In genomic region chr9:127021664-127022337, GRCh38 we compare ENCODE assay signal across 8 cellular contexts.
A peak's percentile ranks its signal among the peaks of the same experiment; 100 is the strongest.
DNase-seq lines count a peak whose midpoint lies in the region; ATAC-seq and TF ChIP-seq lines count a peak whose summit lies in the region.

No MANE protein-coding gene starts in this region.

- peaks cover 4% of the 10 kb centered on the region for H3K9me3 Mint-ChIP-seq in glutamatergic neuron (ENCODE audit: unreplicated experiment)
- H3K9me3 Mint-ChIP-seq in activated T-cell treated with anti-CD3 and anti-CD28 coated beads, Interleukin-2, amount 50 U/mL, for 72 hours = no peaks in the 10 kb centered on the region

- ATAC-seq in activated T-cell treated with anti-CD3 and anti-CD28 coated beads, Interleukin-2, amount 50 U/mL, for 72 hours (replicated peaks in 1 of 2) = no peak

- H3K4me2 ChIP-seq in parathyroid adenoma (ENCODE audit: low read length) (no peak overlapping the region), OCI-LY7 (ENCODE audit: low read length) (no peak overlapping the region)

- H3K9me3 ChIP-seq in SJCRH30 (replicated peaks) = no peaks in the 10 kb centered on the region
- no peaks in the 10 kb centered on the region for H3K9me3 ChIP-seq in parathyroid adenoma (ENCODE audit: control insufficient read depth, low read length)
- H3K9me3 ChIP-seq in OCI-LY7 (ENCODE audit: low read length) = no peaks in the 10 kb centered on the region

- DNase-seq in BJ (ENCODE audit: low read depth) (peak; percentile 96), SJCRH30 (peak; percentile 77 to 87), glutamatergic neuron (peak; percentile 70), NCI-H1930 (lab: John Stamatoyannopoulos, UW) (no peak), islet precursor cell (no peak), OCI-LY7 (ENCODE audit: low spot score) (no peak)
- DNase-seq in activated T-cell treated with anti-CD3 and anti-CD28 coated beads, Interleukin-2, amount 50 U/mL, for 72 hours = no peak

- POLR2A ChIA-PET in BJ (lab: Charles Lee) = no interaction called here
- POLR2A ChIA-PET in OCI-LY7 (lab: Charles Lee) = no interaction called here

- H3K36me3 Mint-ChIP-seq in glutamatergic neuron (ENCODE audit: unreplicated experiment) = no peaks in the 10 kb centered on the region
- H3K36me3 Mint-ChIP-seq in activated T-cell treated with anti-CD3 and anti-CD28 coated beads, Interleukin-2, amount 50 U/mL, for 72 hours (ENCODE audit: insufficient read depth in 2 of 2) = no peaks in the 10 kb centered on the region

- H2AFZ ChIP-seq in parathyroid adenoma = no peak overlapping the region
- H2AFZ ChIP-seq in OCI-LY7 (ENCODE audit: low read length) = no peak overlapping the region

- H3K27ac ChIP-seq in SJCRH30 (no peak overlapping the region), parathyroid adenoma (peak overlapping the region; percentile 33), OCI-LY7 (ENCODE audit: low read depth, low read length, poor library complexity, severe bottlenecking) (no peak overlapping the region)

- H3K27me3 ChIP-seq in BJ (ENCODE audit: control insufficient read depth, insufficient read depth, low read length) = no peaks in the 10 kb centered on the region
- peaks cover 3% of the 10 kb centered on the region; the same call in 1 of the 2 replicates for H3K27me3 ChIP-seq in SJCRH30
- H3K27me3 ChIP-seq in parathyroid adenoma (ENCODE audit: control insufficient read depth, insufficient read depth, low read length) = no peaks in the 10 kb centered on the region

- H3K4me1 ChIP-seq in SJCRH30 (peaks cover 6% of the 10 kb centered on the region), parathyroid adenoma (no peaks in the 10 kb centered on the region), OCI-LY7 (ENCODE audit: insufficient read depth, low read length, poor library complexity, severe bottlenecking) (no peaks in the 10 kb centered on the region)

- H4K20me1 ChIP-seq in OCI-LY7 (ENCODE audit: insufficient read depth, low read length) = no peaks in the 10 kb centered on the region

- H3K36me3 ChIP-seq in BJ (ENCODE audit: control insufficient read depth, insufficient read depth, low read length) (no peaks in the 10 kb centered on the region), SJCRH30 (no peaks in the 10 kb centered on the region), parathyroid adenoma (ENCODE audit: control insufficient read depth, insufficient read depth, low read length) (no peaks in the 10 kb centered on the region), OCI-LY7 (ENCODE audit: insufficient read depth, low read length) (no peaks in the 10 kb centered on the region)

- intact Hi-C loops in OCI-LY7 (cut with micrococcal nuclease; ENCODE audit: unreplicated experiment) = no loop called here

- H3K27ac Mint-ChIP-seq in glutamatergic neuron (ENCODE audit: unreplicated experiment) = peak overlapping the region; percentile 80
- no peak overlapping the region for H3K27ac Mint-ChIP-seq in activated T-cell treated with anti-CD3 and anti-CD28 coated beads, Interleukin-2, amount 50 U/mL, for 72 hours

- BruUV-seq in OCI-LY7 (replicated peaks; lab: Mats Ljungman, UMichigan) = no TSS peak

- H3K4me1 Mint-ChIP-seq in glutamatergic neuron (ENCODE audit: low read depth, unreplicated experiment) = peaks cover 17% of the 10 kb centered on the region
- H3K4me1 Mint-ChIP-seq in activated T-cell treated with anti-CD3 and anti-CD28 coated beads, Interleukin-2, amount 50 U/mL, for 72 hours (ENCODE audit: low read depth) = no peaks in the 10 kb centered on the region

- CTCF ChIA-PET in BJ (lab: Yijun Ruan, JAX) (interaction anchor here (1.1 kb wide), 1 partner anchor 177 kb away, joined by 3 read pairs; no protein-coding TSS in a partner anchor), OCI-LY7 (lab: Charles Lee; ENCODE audit: unreplicated experiment) (no interaction called here)

- H3K9ac ChIP-seq in parathyroid adenoma = no peak overlapping the region

- H3K4me3 Mint-ChIP-seq in glutamatergic neuron (ENCODE audit: unreplicated experiment) = no peak overlapping the region
- no peak overlapping the region for H3K4me3 Mint-ChIP-seq in activated T-cell treated with anti-CD3 and anti-CD28 coated beads, Interleukin-2, amount 50 U/mL, for 72 hours

- peaks cover 2% of the 10 kb centered on the region for H3K27me3 Mint-ChIP-seq in glutamatergic neuron (ENCODE audit: unreplicated experiment)
- peaks cover 14% of the 10 kb centered on the region for H3K27me3 Mint-ChIP-seq in activated T-cell treated with anti-CD3 and anti-CD28 coated beads, Interleukin-2, amount 50 U/mL, for 72 hours (ENCODE audit: low read depth)

- H3K4me3 ChIP-seq in BJ (ENCODE audit: low read depth, low read length) (no peak overlapping the region), SJCRH30 (no peak overlapping the region), parathyroid adenoma (ENCODE audit: low read depth, low read length) (no peak overlapping the region), OCI-LY7 (ENCODE audit: low read depth, low read length, poor library complexity, severe bottlenecking) (no peak overlapping the region)

- no peaks in the 10 kb centered on the region for H3K79me2 ChIP-seq in parathyroid adenoma
- no peaks in the 10 kb centered on the region for H3K79me2 ChIP-seq in OCI-LY7 (ENCODE audit: insufficient read depth, low read depth, low read length)

- H3K9me2 ChIP-seq in OCI-LY7 (ENCODE audit: insufficient read depth, low read length) = no peaks in the 10 kb centered on the region

- TF ChIP-seq CTCF in BJ (IDR thresholded peaks at IDR 0.05; ENCODE audit: insufficient read depth, low read depth, low read length) (no peak), glutamatergic neuron (IDR thresholded peaks at IDR 0.05; ENCODE audit: partially characterized antibody, unreplicated experiment) (no peak), parathyroid adenoma (IDR thresholded peaks at IDR 0.05) (no peak), OCI-LY7 (conservative IDR thresholded peaks at IDR 0.05; ENCODE audit: low read length) (no peak)

Comparison
In these comparisons a context has a peak if more than half of its experiments do, and no peak if none do; other contexts are left out.
1. DNase-seq: peak in BJ (single experiment), SJCRH30 (2 of 2) and glutamatergic neuron (single experiment); none in activated T-cell treated with anti-CD3 and anti-CD28 coated beads, Interleukin-2, amount 50 U/mL, for 72 hours (0 of 2), NCI-H1930 (0 of 2), islet precursor cell (single experiment) and OCI-LY7 (single experiment).